ENCODE assay signal across 18 cellular contexts in the genomic region with DNA sequence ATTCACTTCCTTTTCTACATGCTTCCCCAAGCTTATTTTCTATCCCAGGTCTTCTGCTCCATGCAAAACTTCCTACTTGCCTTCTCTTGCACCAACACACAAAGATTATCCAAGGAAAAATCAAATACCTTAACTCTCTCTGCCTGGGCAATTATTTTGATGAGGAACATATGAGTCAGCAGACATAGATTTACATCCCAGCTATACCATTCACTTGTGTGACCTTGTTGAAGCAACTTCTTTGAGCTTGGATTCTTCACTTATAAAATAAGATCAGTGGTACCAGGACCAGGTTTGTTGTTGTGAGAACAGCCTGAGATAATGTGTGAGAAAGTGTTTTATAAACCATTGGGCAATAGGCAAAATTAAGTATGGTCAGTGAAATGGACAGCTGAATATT. TPM values are rescaled to one million over a fixed set of nuclear protein-coding genes. Genes with fewer than 3 reads are reported as not detected.
DNase-seq lines count a peak whose midpoint lies in the region; ATAC-seq and TF ChIP-seq lines count a peak whose summit lies in the region.
"Had no signal": no experiment of that assay in that cellular context is flagged by ENCODE, and none has a peak within 500 bp of the region (broad histone marks: within the 10 kb centered on the region; RNA-seq: fewer than 3 reads in every experiment).

No MANE protein-coding gene starts in this region.

- no peak overlapping the region for H3K4ac ChIP-seq in IMR-90 (ENCODE audit: low read depth, low read length)

- no peak for TF ChIP-seq POLR2A in IMR-90 (IDR thresholded peaks at IDR 0.05; ENCODE audit: low read depth, low read length)

- DNase-seq in IMR-90 = peak; percentile 4
- peak; percentile 20 for DNase-seq in adipocyte (ENCODE audit: low read depth)
- DNase-seq in fibroblast of lung (ENCODE audit: low read depth in 2 of 2) = peak; percentile 15 to 36
- DNase-seq in NCI-H1417 (lab: John Stamatoyannopoulos, UW) = no peak
- no peak for DNase-seq in hepatocyte (ENCODE audit: low spot score)
- no peak for DNase-seq in NCI-H1105 treated with DMSO at 0.1 percent for 48 hours (lab: John Stamatoyannopoulos, UW)
- DNase-seq: Caco-2; CD4-positive, CD25-positive, alpha-beta regulatory T cell; EL; KBM-7; NCI-H1048; NCI-H2081 treated with DMSO at 0.1 percent for 48 hours; NCI-H510A; Right ventricle myocardium superior had no signal

- H3K9me1 ChIP-seq in IMR-90 (ENCODE audit: insufficient read depth, low read length) = no peaks in the 10 kb centered on the region

- no peak overlapping the region for H2BK120ac ChIP-seq in IMR-90 (ENCODE audit: low read depth, low read length)

- H2AK5ac ChIP-seq in IMR-90 (ENCODE audit: low read depth, low read length) = no peak overlapping the region

- no peak overlapping the region for H3K4me2 ChIP-seq in IMR-90 (ENCODE audit: low read depth, low read length)
- no peak overlapping the region for H3K4me2 ChIP-seq in fibroblast of lung (ENCODE audit: extremely low read depth, insufficient read depth, low read length)
- H3K4me2 ChIP-seq in hepatocyte = no peak overlapping the region

- CTCF ChIA-PET in IMR-90 (lab: Yijun Ruan, JAX) = no interaction called here

- H3K18ac ChIP-seq in IMR-90 (ENCODE audit: low read depth, low read length) = no peak overlapping the region

- no peak overlapping the region for H2BK20ac ChIP-seq in IMR-90 (ENCODE audit: low read depth, low read length)

- H3K36me3 ChIP-seq in IMR-90 (ENCODE audit: control insufficient read depth, insufficient read depth, low read length) (no peaks in the 10 kb centered on the region), adipocyte (ENCODE audit: control insufficient read depth, insufficient read depth, low read length, severe bottlenecking) (no peaks in the 10 kb centered on the region), fibroblast of lung (ENCODE audit: control insufficient read depth, insufficient read depth, low read length) (no peaks in the 10 kb centered on the region), hepatocyte (replicated peaks; ENCODE audit: insufficient read depth, low read depth) (no peaks in the 10 kb centered on the region)

- H3K79me2 ChIP-seq in fibroblast of lung (ENCODE audit: control insufficient read depth, insufficient read depth, low read length) = no peaks in the 10 kb centered on the region
- no peaks in the 10 kb centered on the region for H3K79me2 ChIP-seq in hepatocyte

- TF ChIP-seq CTCF in IMR-90 (conservative IDR thresholded peaks at IDR 0.05; ENCODE audit: low read depth, low read length) (no peak), fibroblast of lung (conservative IDR thresholded peaks at IDR 0.05 in 1 of 2, IDR thresholded peaks at IDR 0.05 in 1 of 2; ENCODE audit: low read depth in 1 of 2, low read length in 2 of 2) (no peak), hepatocyte (IDR thresholded peaks at IDR 0.05; ENCODE audit: poor library complexity) (no peak)

- H3K9me3 ChIP-seq in IMR-90 (ENCODE audit: control insufficient read depth, insufficient read depth, low read length) (no peaks in the 10 kb centered on the region), adipocyte (ENCODE audit: control insufficient read depth, low read length) (peaks cover under 1% of the 10 kb centered on the region), fibroblast of lung (ENCODE audit: control insufficient read depth, insufficient read depth, low read depth, low read length) (no peaks in the 10 kb centered on the region), hepatocyte (ENCODE audit: low read depth) (no peaks in the 10 kb centered on the region)
- H3K9me3 ChIP-seq: Caco-2 had no signal

- H2BK5ac ChIP-seq in IMR-90 (ENCODE audit: low read depth, low read length, poor library complexity, severe bottlenecking) = no peak overlapping the region

- no peak overlapping the region for H2AK9ac ChIP-seq in IMR-90 (replicated peaks; ENCODE audit: low read depth, low read length, poor library complexity)

- H3K4me1 ChIP-seq in IMR-90 (ENCODE audit: control insufficient read depth, insufficient read depth, low read length) (no peaks in the 10 kb centered on the region), adipocyte (ENCODE audit: control insufficient read depth, insufficient read depth, low read length) (peaks cover 3% of the 10 kb centered on the region), fibroblast of lung (ENCODE audit: control insufficient read depth, extremely low read depth, insufficient read depth, low read length) (no peaks in the 10 kb centered on the region), hepatocyte (ENCODE audit: insufficient read depth) (no peaks in the 10 kb centered on the region)
- H3K4me1 ChIP-seq: Caco-2 had no signal

- H2AFZ ChIP-seq in IMR-90 (replicated peaks; ENCODE audit: low read length, poor library complexity) = no peak overlapping the region
- no peak overlapping the region for H2AFZ ChIP-seq in fibroblast of lung (ENCODE audit: low read length)
- H2AFZ ChIP-seq in hepatocyte = no peak overlapping the region

- H3K23ac ChIP-seq in IMR-90 (ENCODE audit: low read depth, low read length) = no peak overlapping the region

- H3K9ac ChIP-seq in IMR-90 (ENCODE audit: low read depth, low read length) = no peak overlapping the region
- H3K9ac ChIP-seq in adipocyte (ENCODE audit: low read length) = no peak overlapping the region
- H3K9ac ChIP-seq in fibroblast of lung (ENCODE audit: insufficient read depth, low read length) = no peak overlapping the region

- H4K20me1 ChIP-seq in IMR-90 (ENCODE audit: insufficient read depth, low read length) (no peaks in the 10 kb centered on the region), fibroblast of lung (ENCODE audit: control insufficient read depth, extremely low read depth, insufficient read depth, low read length) (no peaks in the 10 kb centered on the region), hepatocyte (ENCODE audit: insufficient read depth, poor library complexity, severe bottlenecking) (no peaks in the 10 kb centered on the region)

- no TSS peak for BruUV-seq in IMR-90 (replicated peaks; lab: Mats Ljungman, UMichigan)

- no peak overlapping the region for H2BK15ac ChIP-seq in IMR-90 (ENCODE audit: low read depth, low read length)

- POLR2A ChIA-PET in IMR-90 (lab: Charles Lee; ENCODE audit: unreplicated experiment) = no interaction called here

- in situ Hi-C loops in IMR-90 (cut with MboI; ENCODE audit: low sequenced_read_pairs) = no loop called here

- no peak for TF ChIP-seq RAD21 in IMR-90 (IDR thresholded peaks at IDR 0.05; ENCODE audit: low read length)

- dilution Hi-C loops in IMR-90 (cut with HindIII; ENCODE audit: low sequenced_read_pairs, unreplicated experiment) = no loop called here

- H3K56ac ChIP-seq in IMR-90 (ENCODE audit: extremely low read depth, insufficient read depth, low read length) = no peak overlapping the region

- H3K4me3 ChIP-seq in IMR-90 (ENCODE audit: insufficient read depth, low read depth, low read length) = no peak overlapping the region
- H3K4me3 ChIP-seq in adipocyte (ENCODE audit: low read length) = no peak overlapping the region
- no peak overlapping the region for H3K4me3 ChIP-seq in fibroblast of lung (replicated peaks in 1 of 4; ENCODE audit: control extremely low read depth in 1 of 4, insufficient read depth in 1 of 4, low read depth in 3 of 4, low read length in 4 of 4)
- no peak overlapping the region for H3K4me3 ChIP-seq in hepatocyte
- H3K4me3 ChIP-seq: SK-N-MC had no signal

- H3K14ac ChIP-seq in IMR-90 (replicated peaks; ENCODE audit: low read depth, low read length) = no peak overlapping the region

- no peak for ATAC-seq in IMR-90 (ENCODE audit: low read depth)
- no peak for ATAC-seq in GM19397 (IDR thresholded peaks at IDR 0.05; ENCODE audit: unreplicated experiment)
- ATAC-seq: Panc1 had no signal

- no peak overlapping the region for H4K8ac ChIP-seq in IMR-90 (ENCODE audit: low read depth in 2 of 2, low read length in 2 of 2)

- H3K27me3 ChIP-seq in IMR-90 (ENCODE audit: control insufficient read depth, insufficient read depth, low read length) (no peaks in the 10 kb centered on the region), adipocyte (replicated peaks; ENCODE audit: control insufficient read depth, insufficient read depth, low read length) (no peaks in the 10 kb centered on the region), fibroblast of lung (ENCODE audit: control insufficient read depth, insufficient read depth, low read length) (no peaks in the 10 kb centered on the region), hepatocyte (no peaks in the 10 kb centered on the region)

- H3K9me2 ChIP-seq in hepatocyte (replicated peaks; ENCODE audit: insufficient read depth) = no peaks in the 10 kb centered on the region

- no peak overlapping the region for H4K91ac ChIP-seq in IMR-90 (ENCODE audit: insufficient read depth, low read depth, low read length)

- H3K27ac ChIP-seq in IMR-90 (ENCODE audit: insufficient read depth, low read length) (no peak overlapping the region), fibroblast of lung (ENCODE audit: insufficient read depth, low read length) (no peak overlapping the region), hepatocyte (no peak overlapping the region)
- H3K27ac ChIP-seq: HL-60, SK-N-MC had no signal

- H4K5ac ChIP-seq in IMR-90 (ENCODE audit: low read depth, low read length) = no peak overlapping the region

- intact Hi-C loops in IMR-90 (cut with micrococcal nuclease) = no loop called here

- no peaks in the 10 kb centered on the region for H3K79me1 ChIP-seq in IMR-90 (ENCODE audit: low read depth in 1 of 2, low read length in 2 of 2)

RNA-seq across cellular contexts. Expression of a gene that starts 39.1 kb away (rescaled TPM):
- 11.1 and 17.2 TPM in 2 replicates for total RNA-seq in IMR-90 (2012; rRNA removed)
- polyA plus RNA-seq in IMR-90 (2012; rRNA removed) = 6.4 and 7.7 TPM in 2 replicates
- 1.9 and 2.5 TPM in 2 replicates for polyA plus RNA-seq in IMR-90 (2012; cell fraction: cytosol; rRNA removed)
- polyA plus RNA-seq in IMR-90 (2012; cell fraction: nucleus; rRNA removed; ENCODE audit: low replicate concordance) = 0.23 and 2.5 TPM in 2 replicates
- total RNA-seq in fibroblast of lung = 4.1 and 6.9 TPM in 2 replicates
- polyA plus RNA-seq in fibroblast of lung = 17.0 and 23.7 TPM in 2 replicates
- polyA plus RNA-seq in fibroblast of lung (2012) = 8.0 and 10.8 TPM in 2 replicates
- polyA minus RNA-seq in fibroblast of lung (ENCODE audit: low replicate concordance) = 3.5 and 14.1 TPM in 2 replicates
- total RNA-seq in hepatocyte = 23.3 and 34.7 TPM in 2 replicates
- 22.5 and 28.8 TPM in 2 replicates for polyA plus RNA-seq in hepatocyte

RNA-seq across cellular contexts. Expression of a gene that starts 55.6 kb away (rescaled TPM):
- total RNA-seq in IMR-90 (2012; rRNA removed) = 12.4 and 20.6 TPM in 2 replicates
- 8.7 and 11.0 TPM in 2 replicates for polyA plus RNA-seq in IMR-90 (2012; rRNA removed)
- 2.4 and 4.5 TPM in 2 replicates for polyA plus RNA-seq in IMR-90 (2012; cell fraction: cytosol; rRNA removed)
- polyA plus RNA-seq in IMR-90 (2012; cell fraction: nucleus; rRNA removed; ENCODE audit: low replicate concordance) = 1.0 and 11.6 TPM in 2 replicates
- total RNA-seq in fibroblast of lung = 23.1 and 26.1 TPM in 2 replicates
- 13.5 and 14.5 TPM in 2 replicates for polyA plus RNA-seq in fibroblast of lung
- polyA plus RNA-seq in fibroblast of lung (2012) = 10.2 and 10.3 TPM in 2 replicates
- polyA minus RNA-seq in fibroblast of lung (ENCODE audit: low replicate concordance) = 1.6 and 6.4 TPM in 2 replicates
- 16.7 and 21.3 TPM in 2 replicates for total RNA-seq in hepatocyte
- polyA plus RNA-seq in hepatocyte = 7.8 and 8.2 TPM in 2 replicates

Comparison
In these comparisons a context has a peak if more than half of its experiments do, and no peak if none do; other contexts are left out.
1. DNase-seq: peak in IMR-90 (single experiment), adipocyte (single experiment) and fibroblast of lung (2 of 2); none in NCI-H1417 (0 of 3), hepatocyte (single experiment) and NCI-H1105 treated with DMSO at 0.1 percent for 48 hours (single experiment).